Comparison of ENCODE assay signal across 22 cellular contexts in genomic region chr17:61442878-61443474, GRCh38. TPM values are rescaled to one million over a fixed set of nuclear protein-coding genes. Genes with fewer than 3 reads are reported as not detected.
DNase-seq lines count a peak whose midpoint lies in the region; ATAC-seq and TF ChIP-seq lines count a peak whose summit lies in the region.
"Had no signal": no experiment of that assay in that cellular context is flagged by ENCODE, and none has a peak within 500 bp of the region (broad histone marks: within the 10 kb centered on the region; RNA-seq: fewer than 3 reads in every experiment).

No MANE protein-coding gene starts in this region.

- no peak overlapping the region for H2AK5ac ChIP-seq in neuronal stem cell (ENCODE audit: low read depth, low read length)

- H3K9me3 ChIP-seq in endodermal cell (ENCODE audit: control insufficient read depth, low read length) (no peaks in the 10 kb centered on the region), neuronal stem cell (replicated peaks in 1 of 2; ENCODE audit: control insufficient read depth in 2 of 2, insufficient read depth in 1 of 2, low read depth in 1 of 2, low read length in 2 of 2) (peaks cover 0 to 3% of the 10 kb centered on the region in 2 donors), heart left ventricle (peaks cover 0 to 4% (median 0%) of the 10 kb centered on the region in 12 donors), Karpas-422 (ENCODE audit: low read length) (peaks cover 1% of the 10 kb centered on the region)

- intact Hi-C loops in heart left ventricle (cut with DNase I) = loop anchor here in 1 of 10 donors (10.0 kb wide), 1 partner anchor 62 kb away; no protein-coding TSS in a partner anchor

- H3K79me2 ChIP-seq in Karpas-422 (ENCODE audit: low read length) = no peaks in the 10 kb centered on the region

- no peak overlapping the region for H2BK15ac ChIP-seq in neuronal stem cell (ENCODE audit: low read length)

- H2AFZ ChIP-seq in neuronal stem cell (ENCODE audit: low read length) = no peak overlapping the region
- no peak overlapping the region for H2AFZ ChIP-seq in Karpas-422 (ENCODE audit: low read length)

- H4K91ac ChIP-seq in neuronal stem cell (ENCODE audit: low read depth, low read length, poor library complexity) = no peak overlapping the region

- H2BK12ac ChIP-seq in neuronal stem cell (ENCODE audit: low read length) = no peak overlapping the region

- H3K9me3 Mint-ChIP-seq in activated CD8-positive, alpha-beta memory T cell treated with anti-CD3 and anti-CD28 coated beads, Interleukin-2, amount 10 ng/mL, durations not matched to agents 7 days and 5 days (ENCODE audit: low read depth) = no peaks in the 10 kb centered on the region
- H3K9me3 Mint-ChIP-seq in endodermal cell (peaks cover 3% of the 10 kb centered on the region), type B pancreatic cell (no peaks in the 10 kb centered on the region)

- H3K9ac ChIP-seq in endodermal cell (ENCODE audit: extremely low read depth, low read length, poor library complexity, severe bottlenecking) = no peak overlapping the region
- no peak overlapping the region for H3K9ac ChIP-seq in neuronal stem cell (ENCODE audit: low read depth, low read length, poor library complexity)
- H3K9ac ChIP-seq in Karpas-422 (ENCODE audit: low read length) = no peak overlapping the region
- H3K9ac ChIP-seq: BLaER1 treated with 17β-estradiol and CSF1 and Interleukin-3, amounts not matched to agents 10 nM and 100 nM; KMS-11 had no signal

- H3K27me3 ChIP-seq in endodermal cell (ENCODE audit: control insufficient read depth, insufficient read depth, low read length, poor library complexity, severe bottlenecking) = peaks cover 39% of the 10 kb centered on the region
- H3K27me3 ChIP-seq in neuronal stem cell (ENCODE audit: control insufficient read depth in 3 of 3, insufficient read depth in 3 of 3, low read depth in 1 of 3, low read length in 3 of 3) = peaks cover 0 to 55% (median 0%) of the 10 kb centered on the region in 3 experiments
- peaks cover 0 to 40% (median 8%) of the 10 kb centered on the region in 9 donors for H3K27me3 ChIP-seq in heart left ventricle
- no peaks in the 10 kb centered on the region for H3K27me3 ChIP-seq in Karpas-422 (ENCODE audit: low read length)
- H3K27me3 ChIP-seq: BLaER1 treated with 17β-estradiol and CSF1 and Interleukin-3, amounts not matched to agents 10 nM and 100 nM; Peyer's patch; SJCRH30 had no signal

- H3K4me1 ChIP-seq in endodermal cell (ENCODE audit: control insufficient read depth, insufficient read depth, low read length) = peaks cover 6% of the 10 kb centered on the region
- H3K4me1 ChIP-seq in neuronal stem cell (ENCODE audit: control insufficient read depth in 2 of 2, insufficient read depth in 1 of 2, low read depth in 1 of 2, low read length in 2 of 2) = peaks cover 0 to 1% of the 10 kb centered on the region in 2 donors
- H3K4me1 ChIP-seq in heart left ventricle = no peaks in the 10 kb centered on the region
- H3K4me1 ChIP-seq in Karpas-422 (ENCODE audit: low read length) = no peaks in the 10 kb centered on the region
- H3K4me1 ChIP-seq: BLaER1 treated with 17β-estradiol and CSF1 and Interleukin-3, amounts not matched to agents 10 nM and 100 nM; Peyer's patch; SJCRH30 had no signal

- no peak for TF ChIP-seq POLR2A in heart left ventricle (IDR thresholded peaks at IDR 0.05)

- H2BK5ac ChIP-seq in neuronal stem cell (ENCODE audit: low read length) = no peak overlapping the region

- no peak overlapping the region for H3K4me3 ChIP-seq in endodermal cell (ENCODE audit: low read length)
- no peak overlapping the region for H3K4me3 ChIP-seq in neuronal stem cell (ENCODE audit: low read length in 2 of 2)
- H3K4me3 ChIP-seq in heart left ventricle = no peak overlapping the region
- no peak overlapping the region for H3K4me3 ChIP-seq in Karpas-422 (ENCODE audit: low read length)
- H3K4me3 ChIP-seq: BLaER1 treated with 17β-estradiol and CSF1 and Interleukin-3, amounts not matched to agents 10 nM and 100 nM; Peyer's patch; SJCRH30 had no signal

- H3K27ac Mint-ChIP-seq in activated CD8-positive, alpha-beta memory T cell treated with anti-CD3 and anti-CD28 coated beads, Interleukin-2, amount 10 ng/mL, durations not matched to agents 7 days and 5 days = no peak overlapping the region
- H3K27ac Mint-ChIP-seq in endodermal cell (no peak overlapping the region), type B pancreatic cell (peak overlapping the region; percentile 15)

- H3K4ac ChIP-seq in neuronal stem cell (ENCODE audit: low read length) = no peak overlapping the region

- H3K36me3 ChIP-seq in endodermal cell (ENCODE audit: control insufficient read depth, insufficient read depth, low read length) = no peaks in the 10 kb centered on the region
- H3K36me3 ChIP-seq in neuronal stem cell (replicated peaks in 1 of 2; ENCODE audit: control insufficient read depth in 2 of 2, insufficient read depth in 2 of 2, low read length in 2 of 2) = no peaks in the 10 kb centered on the region
- H3K36me3 ChIP-seq in heart left ventricle = no peaks in the 10 kb centered on the region
- no peaks in the 10 kb centered on the region for H3K36me3 ChIP-seq in Karpas-422 (ENCODE audit: insufficient read depth, low read length)
- H3K36me3 ChIP-seq: BLaER1 treated with 17β-estradiol and CSF1 and Interleukin-3, amounts not matched to agents 10 nM and 100 nM; Peyer's patch; SJCRH30 had no signal

- H3K14ac ChIP-seq in neuronal stem cell (ENCODE audit: low read length) = no peak overlapping the region

- no peaks in the 10 kb centered on the region for H4K20me1 ChIP-seq in Karpas-422 (ENCODE audit: insufficient read depth, low read depth, low read length)
- H4K20me1 ChIP-seq: BLaER1 treated with 17β-estradiol and CSF1 and Interleukin-3, amounts not matched to agents 10 nM and 100 nM had no signal

- no peak overlapping the region for H3K4me2 ChIP-seq in neuronal stem cell (ENCODE audit: insufficient read depth, low read length, poor library complexity, severe bottlenecking)
- H3K4me2 ChIP-seq in Karpas-422 (ENCODE audit: low read depth, low read length, poor library complexity, severe bottlenecking) = no peak overlapping the region
- H3K4me2 ChIP-seq: BLaER1 treated with 17β-estradiol and CSF1 and Interleukin-3, amounts not matched to agents 10 nM and 100 nM; KMS-11 had no signal

- DNase-seq in activated CD8-positive, alpha-beta memory T cell treated with anti-CD3 and anti-CD28 coated beads, Interleukin-2, amount 10 ng/mL, durations not matched to agents 7 days and 5 days = peak; percentile 26
- no peak for DNase-seq in activated CD8-positive, alpha-beta memory T cell treated with anti-CD3 and anti-CD28 coated beads for 24 hours
- DNase-seq in endodermal cell = peak; percentile 46
- DNase-seq in neuronal stem cell (ENCODE audit: low spot score) = no peak
- no peak for DNase-seq in type B pancreatic cell (ENCODE audit: extremely low spot score, unreplicated experiment)
- DNase-seq in heart left ventricle = no peak
- DNase-seq in Karpas-422 = no peak
- DNase-seq: 8988T; CD4-positive, alpha-beta memory T cell; DND-41; NCI-H1105; NCI-H146; NCI-H2029 treated with DMSO at 0.1 percent for 48 hours; NCI-H2171 treated with DMSO at 0.1 percent for 48 hours; NCI-H526; Peyer's patch had no signal

- no peaks in the 10 kb centered on the region for H3K79me1 ChIP-seq in neuronal stem cell (ENCODE audit: low read depth, low read length)

- TF ChIP-seq CTCF in endodermal cell (conservative IDR thresholded peaks at IDR 0.05) (no peak), type B pancreatic cell (conservative IDR thresholded peaks at IDR 0.05) (no peak), heart left ventricle (IDR thresholded peaks at IDR 0.05) (no peak)

- peaks cover 52% of the 10 kb centered on the region for H3K27me3 Mint-ChIP-seq in activated CD8-positive, alpha-beta memory T cell treated with anti-CD3 and anti-CD28 coated beads, Interleukin-2, amount 10 ng/mL, durations not matched to agents 7 days and 5 days
- H3K27me3 Mint-ChIP-seq in endodermal cell (ENCODE audit: insufficient read depth) (peaks cover 50% of the 10 kb centered on the region), type B pancreatic cell (peaks cover 66% of the 10 kb centered on the region)

- H3K27ac ChIP-seq in endodermal cell (ENCODE audit: low read depth, low read length) (no peak overlapping the region), neuronal stem cell (replicated peaks; ENCODE audit: low read length) (no peak overlapping the region), heart left ventricle (no peak overlapping the region), Karpas-422 (ENCODE audit: low read length) (no peak overlapping the region)
- H3K27ac ChIP-seq: BLaER1 treated with 17β-estradiol and CSF1 and Interleukin-3, amounts not matched to agents 10 nM and 100 nM; KMS-11; Peyer's patch; SJCRH30 had no signal

- H3K18ac ChIP-seq in neuronal stem cell (ENCODE audit: low read length) = peak overlapping the region; percentile 9

- CTCF ChIA-PET in activated CD8-positive, alpha-beta memory T cell treated with anti-CD3 and anti-CD28 coated beads, Interleukin-2, amount 10 ng/mL, durations not matched to agents 7 days and 5 days (lab: Charles Lee) = no interaction called here

- H3K36me3 Mint-ChIP-seq in activated CD8-positive, alpha-beta memory T cell treated with anti-CD3 and anti-CD28 coated beads, Interleukin-2, amount 10 ng/mL, durations not matched to agents 7 days and 5 days = no peaks in the 10 kb centered on the region
- H3K36me3 Mint-ChIP-seq in endodermal cell (ENCODE audit: low read depth) (no peaks in the 10 kb centered on the region), type B pancreatic cell (no peaks in the 10 kb centered on the region)

- no peak overlapping the region for H2BK120ac ChIP-seq in neuronal stem cell (ENCODE audit: low read depth, low read length)

- no peak for ATAC-seq in activated CD8-positive, alpha-beta memory T cell treated with anti-CD3 and anti-CD28 coated beads, Interleukin-2, amount 10 ng/mL, durations not matched to agents 7 days and 5 days
- ATAC-seq in heart left ventricle (no peak), GM18907 (IDR thresholded peaks at IDR 0.05; ENCODE audit: unreplicated experiment) (no peak)

- H3K23ac ChIP-seq in neuronal stem cell (ENCODE audit: low read depth, low read length, poor library complexity) = no peak overlapping the region

- no peak overlapping the region for H3K4me3 Mint-ChIP-seq in activated CD8-positive, alpha-beta memory T cell treated with anti-CD3 and anti-CD28 coated beads, Interleukin-2, amount 10 ng/mL, durations not matched to agents 7 days and 5 days
- H3K4me3 Mint-ChIP-seq in endodermal cell = no peak overlapping the region
- no peak overlapping the region for H3K4me3 Mint-ChIP-seq in type B pancreatic cell
- H3K4me3 Mint-ChIP-seq: CD4-positive, alpha-beta memory T cell had no signal

- H3K4me1 Mint-ChIP-seq in activated CD8-positive, alpha-beta memory T cell treated with anti-CD3 and anti-CD28 coated beads, Interleukin-2, amount 10 ng/mL, durations not matched to agents 7 days and 5 days = peaks cover 14% of the 10 kb centered on the region
- peaks cover 10% of the 10 kb centered on the region for H3K4me1 Mint-ChIP-seq in endodermal cell
- peaks cover 11% of the 10 kb centered on the region for H3K4me1 Mint-ChIP-seq in type B pancreatic cell (ENCODE audit: unreplicated experiment)
- H3K4me1 Mint-ChIP-seq: CD4-positive, alpha-beta memory T cell had no signal

- no peak overlapping the region for H4K8ac ChIP-seq in neuronal stem cell (ENCODE audit: low read depth, low read length)

- H3K9me2 ChIP-seq in Karpas-422 (replicated peaks; ENCODE audit: insufficient read depth, low read length) = no peaks in the 10 kb centered on the region

- 92 to 94% methylated on average over 8 to 11 of the region's 11 CpGs for WGBS in endodermal cell (ENCODE audit: insufficient coverage in 1 of 2, insufficient read length in 1 of 2), 2 experiments
- WGBS in neuronal stem cell (ENCODE audit: extremely low coverage in 2 of 2, insufficient read length in 2 of 2, insufficient replicate concordance in 1 of 2), 2 donors = no CpG with 5 or more reads among the region's 11 CpGs
- 60 to 81% (median 69%) methylated on average over 9 to 11 of the region's 11 CpGs for WGBS in heart left ventricle, 4 donors

RNA-seq across cellular contexts. Expression of gene TBX4, which starts 9.2 kb away (rescaled TPM):
- total RNA-seq in activated CD8-positive, alpha-beta memory T cell treated with anti-CD3 and anti-CD28 coated beads, Interleukin-2, amount 10 ng/mL, durations not matched to agents 7 days and 5 days = not detected
- total RNA-seq in endodermal cell = not detected
- polyA plus RNA-seq in endodermal cell (2013, experiment 1 of 2) = 1.5 TPM
- 1.4 TPM for polyA plus RNA-seq in endodermal cell (2013, experiment 2 of 2)
- not detected for polyA plus RNA-seq in neuronal stem cell (2013, experiment 1 of 2)
- polyA plus RNA-seq in neuronal stem cell (2013, experiment 2 of 2) = not detected
- total RNA-seq in type B pancreatic cell (ENCODE audit: low replicate concordance) = 0.45 and 1.8 TPM in 2 replicates
- total RNA-seq in heart left ventricle = under 1 TPM in 3 of 9 donors, not detected in 6; 0.09 to 0.29 (median 0.10) TPM
- under 1 TPM in 1 of 2 donors, not detected in 1; 0.07 TPM for polyA plus RNA-seq in heart left ventricle
- not detected in 2 replicates for total RNA-seq in Karpas-422 (2014; rRNA removed; shearing (Covaris generic); ENCODE audit: low replicate concordance)
- total RNA-seq: CD4-positive, alpha-beta memory T cell; HT-29; OCI-LY7; Peyer's patch had no signal
- polyA plus RNA-seq: CD4-positive, alpha-beta memory T cell had no signal

RNA-seq across cellular contexts. Expression of gene TBX2, which starts 43.3 kb away (rescaled TPM):
- not detected for total RNA-seq in activated CD8-positive, alpha-beta memory T cell treated with anti-CD3 and anti-CD28 coated beads, Interleukin-2, amount 10 ng/mL, durations not matched to agents 7 days and 5 days
- total RNA-seq in endodermal cell (under 1 TPM in 1 of 2 donors, not detected in 1; 0.07 TPM), type B pancreatic cell (ENCODE audit: low replicate concordance) (8.7 and 55.9 TPM in 2 replicates), heart left ventricle (10 to 100 TPM in 7 of 9 donors, 1 to 10 TPM in 2; 7.0 to 23.0 (median 13.6) TPM)
- 2.8 TPM for polyA plus RNA-seq in endodermal cell (2013, experiment 1 of 2)
- polyA plus RNA-seq in endodermal cell (2013, experiment 2 of 2) = 2.1 TPM
- not detected for polyA plus RNA-seq in neuronal stem cell (2013, experiment 1 of 2)
- polyA plus RNA-seq in neuronal stem cell (2013, experiment 2 of 2) = not detected
- 10 to 100 TPM in 1 of 2 donors, 1 to 10 TPM in 1; 9.6 to 13.4 TPM for polyA plus RNA-seq in heart left ventricle
- total RNA-seq in Karpas-422 (2014; rRNA removed; shearing (Covaris generic); ENCODE audit: low replicate concordance) = 0.07 TPM in 1 of 2 replicates, not detected in the other
- total RNA-seq: CD4-positive, alpha-beta memory T cell; OCI-LY7 had no signal
- polyA plus RNA-seq: CD4-positive, alpha-beta memory T cell had no signal

Comparison
In these comparisons a context has a peak if more than half of its experiments do, and no peak if none do; other contexts are left out.
1. DNase-seq: peak in activated CD8-positive, alpha-beta memory T cell treated with anti-CD3 and anti-CD28 coated beads, Interleukin-2, amount 10 ng/mL, durations not matched to agents 7 days and 5 days (single experiment) and endodermal cell (single experiment); none in activated CD8-positive, alpha-beta memory T cell treated with anti-CD3 and anti-CD28 coated beads for 24 hours (single experiment), neuronal stem cell (single experiment), type B pancreatic cell (single experiment), heart left ventricle (0 of 5) and Karpas-422 (single experiment).